ENCODE assay signal across 8 cellular contexts in the genomic region with DNA sequence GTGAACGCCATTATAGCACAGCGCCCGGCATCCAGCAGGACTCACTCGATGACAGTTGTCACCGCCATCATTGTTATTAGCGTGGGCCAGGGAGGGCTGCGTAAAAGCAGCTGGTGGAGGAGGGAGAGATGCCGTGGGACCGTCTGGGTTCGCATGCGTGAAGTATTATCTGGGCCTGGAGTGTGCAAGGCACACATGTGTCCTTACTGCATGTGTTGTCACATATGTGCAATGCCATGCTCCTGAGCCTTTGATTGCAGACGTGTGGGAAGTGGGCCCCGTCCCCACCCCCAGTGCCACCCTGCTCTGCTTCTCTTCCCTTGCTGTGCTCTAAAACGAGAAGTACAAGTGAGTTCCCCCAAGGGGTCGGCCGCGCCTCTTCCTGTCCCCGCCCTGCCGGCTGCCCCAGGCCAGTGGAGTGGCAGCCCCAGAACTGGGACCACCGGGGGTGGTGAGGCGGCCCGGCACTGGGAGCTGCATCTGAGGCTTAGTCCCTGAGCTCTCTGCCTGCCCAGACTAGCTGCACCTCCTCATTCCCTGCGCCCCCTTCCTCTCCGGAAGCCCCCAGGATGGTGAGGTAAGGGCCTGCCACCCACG. TPM values are rescaled to one million over a fixed set of nuclear protein-coding genes. Genes with fewer than 3 reads are reported as not detected.
DNase-seq lines count a peak whose midpoint lies in the region; FAIRE-seq and TF ChIP-seq lines count a peak whose summit lies in the region.

Gene PTPN6 (plus strand): TSS at position 413 of the 597 bp plus-strand sequence. CDS start 157 bp downstream, at position 570.

- H3K36me3 ChIP-seq in kidney (ENCODE audit: control insufficient read depth in 1 of 2, insufficient read depth in 2 of 2, low read length in 2 of 2), result no peaks in the 10 kb centered on the region

- H3K4me3 Mint-ChIP-seq in activated naive CD4-positive, alpha-beta T cell treated with anti-CD3 and anti-CD28 coated beads for 36 hours, result peak within 1 kb of the TSS; percentile 98

- intact Hi-C loops in activated naive CD4-positive, alpha-beta T cell treated with anti-CD3 and anti-CD28 coated beads for 36 hours (cut with micrococcal nuclease), result loop anchor here (5.0 to 10.0 kb wide), 5 partner anchors 79 to 1134 kb away; partner anchors contain the start of genes CD27, CD4, GAPDH and NECAP1
- intact Hi-C loops in kidney (cut with DNase I), result no loop called here

- no peak for TF ChIP-seq CTCF in kidney (IDR thresholded peaks at IDR 0.05; ENCODE audit: borderline replicate concordance, extremely low read depth, insufficient read depth)

- peaks cover 6 to 11% of the 10 kb centered on the region in 2 donors for H3K4me1 ChIP-seq in kidney (ENCODE audit: control insufficient read depth in 1 of 2, insufficient read depth in 1 of 2, low read depth in 1 of 2, low read length in 2 of 2)

- H3K9me3 ChIP-seq in kidney (ENCODE audit: control insufficient read depth in 1 of 2, low read length in 2 of 2), result no peaks in the 10 kb centered on the region

- no peak for FAIRE-seq in kidney (lab: Jason Lieb, UNC)

- no peaks in the 10 kb centered on the region for H3K9me3 Mint-ChIP-seq in activated naive CD4-positive, alpha-beta T cell treated with anti-CD3 and anti-CD28 coated beads for 36 hours

- no peak within 1 kb of the TSS for H3K9ac ChIP-seq in kidney (ENCODE audit: low read length in 2 of 2)

- H3K27ac ChIP-seq in kidney (ENCODE audit: low read depth in 2 of 2, low read length in 2 of 2), result peak within 1 kb of the TSS in 1 of 2 donors; percentile 33

- peak within 1 kb of the TSS; percentile 90 for H3K4me3 ChIP-seq in GM08714 (ENCODE audit: low read length)
- no peak within 1 kb of the TSS for H3K4me3 ChIP-seq in kidney (ENCODE audit: low read length in 2 of 2)

- peaks cover 55% of the 10 kb centered on the region for H3K36me3 Mint-ChIP-seq in activated naive CD4-positive, alpha-beta T cell treated with anti-CD3 and anti-CD28 coated beads for 36 hours (ENCODE audit: low read depth)

- peak within 1 kb of the TSS; percentile 93 for H3K27ac Mint-ChIP-seq in activated naive CD4-positive, alpha-beta T cell treated with anti-CD3 and anti-CD28 coated beads for 36 hours

- DNase-seq in MV-4-11 (lab: John Stamatoyannopoulos, UW), result peak; percentile 93
- peak; percentile 80 for DNase-seq in activated naive CD4-positive, alpha-beta T cell treated with anti-CD3 and anti-CD28 coated beads for 36 hours
- peak; percentile 86 for DNase-seq in kidney
- peak; percentile 42 to 60 (median 47) for DNase-seq in stimulated activated naive CD4-positive, alpha-beta T cell (lab: John Stamatoyannopoulos, UW)
- no peak for DNase-seq in cerebellar nuclear complex (lab: John Stamatoyannopoulos, UW)
- DNase-seq in NCI-H187 (lab: John Stamatoyannopoulos, UW), result no peak
- DNase-seq in inferior parietal cortex (ENCODE audit: extremely low spot score), result no peak

- no peaks in the 10 kb centered on the region for H3K27me3 Mint-ChIP-seq in activated naive CD4-positive, alpha-beta T cell treated with anti-CD3 and anti-CD28 coated beads for 36 hours (ENCODE audit: low read depth)

- CTCF ChIA-PET in activated naive CD4-positive, alpha-beta T cell treated with anti-CD3 and anti-CD28 coated beads for 36 hours (lab: Charles Lee), result interaction anchor here (0.6 to 11.8 kb wide), 3 partner anchors 10 to 27 kb away, joined by 4 to 397 read pairs (median 4); no protein-coding TSS in a partner anchor

- H3K4me1 Mint-ChIP-seq in activated naive CD4-positive, alpha-beta T cell treated with anti-CD3 and anti-CD28 coated beads for 36 hours (ENCODE audit: low read depth), result peaks cover 65% of the 10 kb centered on the region

RNA-seq across cellular contexts. Expression of gene PTPN6, which starts in this region (rescaled TPM):
- total RNA-seq in activated naive CD4-positive, alpha-beta T cell treated with anti-CD3 and anti-CD28 coated beads for 36 hours, result 100 to 1,000 TPM; 334 to 348 TPM
- 70.8 TPM for total RNA-seq in kidney
- polyA plus RNA-seq in kidney (ENCODE audit: insufficient read depth, low read depth, low replicate concordance), result 38.0 TPM

Comparison
In these comparisons a context has a peak if more than half of its experiments do, and no peak if none do; other contexts are left out.
1. DNase-seq: peak in MV-4-11 (single experiment), activated naive CD4-positive, alpha-beta T cell treated with anti-CD3 and anti-CD28 coated beads for 36 hours (single experiment), kidney (single experiment) and stimulated activated naive CD4-positive, alpha-beta T cell (6 of 6); none in cerebellar nuclear complex (0 of 2), NCI-H187 (0 of 2) and inferior parietal cortex (single experiment).